ENCODE assay signal across 1 cellular context in the genomic region with DNA sequence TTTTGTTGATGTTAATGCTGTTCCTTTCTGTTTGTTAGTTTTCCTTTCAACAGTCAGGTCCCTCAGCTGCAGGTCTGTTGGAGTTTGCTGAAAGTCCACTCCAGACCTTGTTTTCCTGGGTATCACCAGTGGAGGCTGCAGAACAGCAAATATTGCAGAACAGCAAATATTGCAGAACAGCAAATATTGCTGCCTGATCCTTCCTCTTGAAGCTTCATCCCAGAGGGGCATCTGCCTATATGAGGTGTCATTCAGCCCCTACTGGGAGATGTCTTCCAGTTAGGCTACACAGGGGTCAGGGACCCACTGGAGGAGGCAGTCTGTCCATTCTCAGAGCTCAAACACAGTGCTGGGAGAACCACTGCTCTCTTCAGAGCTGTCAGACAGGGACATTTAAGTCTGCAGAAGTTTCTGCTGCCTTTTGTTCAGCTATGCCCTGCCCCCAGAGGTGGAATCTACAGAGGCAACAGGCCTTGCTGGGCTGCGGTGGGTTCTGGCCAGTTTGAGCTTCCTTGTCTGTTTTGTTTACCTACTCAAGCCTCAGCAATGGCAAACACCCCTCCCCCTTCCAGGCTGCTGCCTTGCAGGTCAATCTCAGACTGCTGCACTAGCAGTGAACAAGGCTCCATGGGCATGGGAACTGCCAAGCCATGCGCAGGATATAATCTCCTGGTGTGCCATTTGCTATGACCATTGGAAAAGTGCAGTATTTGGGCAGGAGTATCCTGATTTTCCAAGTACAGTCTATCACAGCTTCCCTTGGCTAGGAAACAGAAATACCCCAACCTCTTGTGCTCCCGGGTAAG.
TF ChIP-seq lines count a peak whose summit lies in the region.
"Not testable (repeated sequence)": the region's sequence is repeated elsewhere in the genome, so short reads cannot be mapped to it uniquely, and the experiment has no call there.

No MANE protein-coding gene starts in this region.

TF ChIP-seq in HepG2, 621 proteins besides CTCF, POLR2A, EP300 and RAD21 (continued from another document and continues in another):
- peak; percentile 63; the same call in 1 of the 2 replicates for TF ChIP-seq ZNF556 (CRISPR knock-in tag; IDR thresholded peaks at IDR 0.05; ENCODE audit: borderline replicate concordance)
- TF ChIP-seq ZNF574 (CRISPR knock-in tag; IDR thresholded peaks at IDR 0.05), result peak; percentile 64
- TF ChIP-seq ZNF768 (CRISPR knock-in tag; IDR thresholded peaks at IDR 0.05), result peak; percentile 91; the same call in 1 of the 2 replicates
- TF ChIP-seq, protein P1, sequence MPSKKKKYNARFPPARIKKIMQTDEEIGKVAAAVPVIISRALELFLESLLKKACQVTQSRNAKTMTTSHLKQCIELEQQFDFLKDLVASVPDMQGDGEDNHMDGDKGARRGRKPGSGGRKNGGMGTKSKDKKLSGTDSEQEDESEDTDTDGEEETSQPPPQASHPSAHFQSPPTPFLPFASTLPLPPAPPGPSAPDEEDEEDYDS (CRISPR knock-in tag; IDR thresholded peaks at IDR 0.05), result peak; percentile 10; the same call in 1 of the 2 replicates
- peak; percentile 65; the same call in 1 of the 2 replicates for TF ChIP-seq KAT8 (CRISPR knock-in tag; IDR thresholded peaks at IDR 0.05)
- TF ChIP-seq SOX6 (IDR thresholded peaks at IDR 0.05), result not testable (repeated sequence)
- peak; percentile 90 for TF ChIP-seq SOX6 (CRISPR knock-in tag; IDR thresholded peaks at IDR 0.05)
- TF ChIP-seq, protein P2, sequence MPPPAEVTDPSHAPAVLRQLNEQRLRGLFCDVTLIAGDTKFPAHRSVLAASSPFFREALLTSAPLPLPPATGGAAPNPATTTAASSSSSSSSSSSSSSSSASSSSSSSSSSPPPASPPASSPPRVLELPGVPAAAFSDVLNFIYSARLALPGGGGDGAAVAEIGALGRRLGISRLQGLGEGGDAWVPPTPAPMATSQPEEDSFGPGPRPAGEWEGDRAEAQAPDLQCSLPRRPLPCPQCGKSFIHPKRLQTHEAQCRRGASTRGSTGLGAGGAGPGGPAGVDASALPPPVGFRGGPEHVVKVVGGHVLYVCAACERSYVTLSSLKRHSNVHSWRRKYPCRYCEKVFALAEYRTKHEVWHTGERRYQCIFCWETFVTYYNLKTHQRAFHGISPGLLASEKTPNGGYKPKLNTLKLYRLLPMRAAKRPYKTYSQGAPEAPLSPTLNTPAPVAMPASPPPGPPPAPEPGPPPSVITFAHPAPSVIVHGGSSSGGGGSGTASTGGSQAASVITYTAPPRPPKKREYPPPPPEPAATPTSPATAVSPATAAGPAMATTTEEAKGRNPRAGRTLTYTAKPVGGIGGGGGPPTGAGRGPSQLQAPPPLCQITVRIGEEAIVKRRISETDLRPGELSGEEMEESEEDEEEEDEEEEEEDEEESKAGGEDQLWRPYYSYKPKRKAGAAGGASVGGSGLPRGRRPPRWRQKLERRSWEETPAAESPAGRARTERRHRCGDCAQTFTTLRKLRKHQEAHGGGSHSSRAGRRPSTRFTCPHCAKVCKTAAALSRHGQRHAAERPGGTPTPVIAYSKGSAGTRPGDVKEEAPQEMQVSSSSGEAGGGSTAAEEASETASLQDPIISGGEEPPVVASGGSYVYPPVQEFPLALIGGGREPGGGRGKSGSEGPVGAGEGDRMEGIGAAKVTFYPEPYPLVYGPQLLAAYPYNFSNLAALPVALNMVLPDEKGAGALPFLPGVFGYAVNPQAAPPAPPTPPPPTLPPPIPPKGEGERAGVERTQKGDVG (CRISPR knock-in tag; IDR thresholded peaks at IDR 0.05; ENCODE audit: borderline replicate concordance), result 0 out of 2 replicates have a peak, but pooled peaks have one; percentile 53
- peak; percentile 97 for TF ChIP-seq ZNF281 (CRISPR knock-in tag; IDR thresholded peaks at IDR 0.05; ENCODE audit: borderline replicate concordance)
- peak; percentile 86 for TF ChIP-seq SALL1 (CRISPR knock-in tag; IDR thresholded peaks at IDR 0.05)
- TF ChIP-seq, protein P3, sequence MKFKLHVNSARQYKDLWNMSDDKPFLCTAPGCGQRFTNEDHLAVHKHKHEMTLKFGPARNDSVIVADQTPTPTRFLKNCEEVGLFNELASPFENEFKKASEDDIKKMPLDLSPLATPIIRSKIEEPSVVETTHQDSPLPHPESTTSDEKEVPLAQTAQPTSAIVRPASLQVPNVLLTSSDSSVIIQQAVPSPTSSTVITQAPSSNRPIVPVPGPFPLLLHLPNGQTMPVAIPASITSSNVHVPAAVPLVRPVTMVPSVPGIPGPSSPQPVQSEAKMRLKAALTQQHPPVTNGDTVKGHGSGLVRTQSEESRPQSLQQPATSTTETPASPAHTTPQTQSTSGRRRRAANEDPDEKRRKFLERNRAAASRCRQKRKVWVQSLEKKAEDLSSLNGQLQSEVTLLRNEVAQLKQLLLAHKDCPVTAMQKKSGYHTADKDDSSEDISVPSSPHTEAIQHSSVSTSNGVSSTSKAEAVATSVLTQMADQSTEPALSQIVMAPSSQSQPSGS (CRISPR knock-in tag; IDR thresholded peaks at IDR 0.05), result peak; percentile 86
- TF ChIP-seq ZSCAN25 (CRISPR knock-in tag; IDR thresholded peaks at IDR 0.05), result 0 out of 2 replicates have a peak, but pooled peaks have one; percentile 17
- peak; percentile 57; the same call in 1 of the 2 replicates for TF ChIP-seq GFI1 (CRISPR knock-in tag; IDR thresholded peaks at IDR 0.05; ENCODE audit: borderline replicate concordance)
- TF ChIP-seq TEAD3 (CRISPR knock-in tag; optimal IDR thresholded peaks at IDR 0.05; ENCODE audit: borderline replicate concordance), result peak; percentile 30
- TF ChIP-seq ZNF674 (CRISPR knock-in tag; IDR thresholded peaks at IDR 0.05; ENCODE audit: low read depth), result 0 out of 2 replicates have a peak, but pooled peaks have one; percentile 41
- peak; percentile 72; the same call in 1 of the 2 replicates for TF ChIP-seq MIER3 (CRISPR knock-in tag; IDR thresholded peaks at IDR 0.05; ENCODE audit: borderline replicate concordance)
- TF ChIP-seq, protein P4, sequence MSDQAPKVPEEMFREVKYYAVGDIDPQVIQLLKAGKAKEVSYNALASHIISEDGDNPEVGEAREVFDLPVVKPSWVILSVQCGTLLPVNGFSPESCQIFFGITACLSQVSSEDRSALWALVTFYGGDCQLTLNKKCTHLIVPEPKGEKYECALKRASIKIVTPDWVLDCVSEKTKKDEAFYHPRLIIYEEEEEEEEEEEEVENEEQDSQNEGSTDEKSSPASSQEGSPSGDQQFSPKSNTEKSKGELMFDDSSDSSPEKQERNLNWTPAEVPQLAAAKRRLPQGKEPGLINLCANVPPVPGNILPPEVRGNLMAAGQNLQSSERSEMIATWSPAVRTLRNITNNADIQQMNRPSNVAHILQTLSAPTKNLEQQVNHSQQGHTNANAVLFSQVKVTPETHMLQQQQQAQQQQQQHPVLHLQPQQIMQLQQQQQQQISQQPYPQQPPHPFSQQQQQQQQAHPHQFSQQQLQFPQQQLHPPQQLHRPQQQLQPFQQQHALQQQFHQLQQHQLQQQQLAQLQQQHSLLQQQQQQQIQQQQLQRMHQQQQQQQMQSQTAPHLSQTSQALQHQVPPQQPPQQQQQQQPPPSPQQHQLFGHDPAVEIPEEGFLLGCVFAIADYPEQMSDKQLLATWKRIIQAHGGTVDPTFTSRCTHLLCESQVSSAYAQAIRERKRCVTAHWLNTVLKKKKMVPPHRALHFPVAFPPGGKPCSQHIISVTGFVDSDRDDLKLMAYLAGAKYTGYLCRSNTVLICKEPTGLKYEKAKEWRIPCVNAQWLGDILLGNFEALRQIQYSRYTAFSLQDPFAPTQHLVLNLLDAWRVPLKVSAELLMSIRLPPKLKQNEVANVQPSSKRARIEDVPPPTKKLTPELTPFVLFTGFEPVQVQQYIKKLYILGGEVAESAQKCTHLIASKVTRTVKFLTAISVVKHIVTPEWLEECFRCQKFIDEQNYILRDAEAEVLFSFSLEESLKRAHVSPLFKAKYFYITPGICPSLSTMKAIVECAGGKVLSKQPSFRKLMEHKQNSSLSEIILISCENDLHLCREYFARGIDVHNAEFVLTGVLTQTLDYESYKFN (CRISPR knock-in tag; conservative IDR thresholded peaks at IDR 0.05), result peak; percentile 94
- peak; percentile 73; the same call in 1 of the 2 replicates for TF ChIP-seq ZNF746 (CRISPR knock-in tag; IDR thresholded peaks at IDR 0.05)
- TF ChIP-seq NR2F6 (IDR thresholded peaks at IDR 0.05), result peak; percentile 65
- peak; percentile 75 for TF ChIP-seq NR2F6 (CRISPR knock-in tag; IDR thresholded peaks at IDR 0.05)
- peak; percentile 44; the same call in 1 of the 2 replicates for TF ChIP-seq NR2F2 (IDR thresholded peaks at IDR 0.05; ENCODE audit: borderline replicate concordance, low read depth)
- TF ChIP-seq RXRB (CRISPR knock-in tag; IDR thresholded peaks at IDR 0.05; ENCODE audit: borderline replicate concordance), result peak; percentile 71
- peak; percentile 79 for TF ChIP-seq ZNF12 (CRISPR knock-in tag; IDR thresholded peaks at IDR 0.05)
- TF ChIP-seq LCORL (IDR thresholded peaks at IDR 0.05), result 0 out of 2 replicates have a peak, but pooled peaks have one; percentile 26
- peak; percentile 73 for TF ChIP-seq LCORL (CRISPR knock-in tag; IDR thresholded peaks at IDR 0.05)
- 0 out of 2 replicates have a peak, but pooled peaks have one; percentile 13 for TF ChIP-seq MAX (IDR thresholded peaks at IDR 0.05)
- peak; percentile 67; the same call in 1 of the 2 replicates for TF ChIP-seq HMG20B (CRISPR knock-in tag; conservative IDR thresholded peaks at IDR 0.05)
- peak; percentile 17; the same call in 1 of the 2 replicates for TF ChIP-seq MEIS1 (CRISPR knock-in tag; IDR thresholded peaks at IDR 0.05; ENCODE audit: borderline replicate concordance)
- TF ChIP-seq, protein P5, sequence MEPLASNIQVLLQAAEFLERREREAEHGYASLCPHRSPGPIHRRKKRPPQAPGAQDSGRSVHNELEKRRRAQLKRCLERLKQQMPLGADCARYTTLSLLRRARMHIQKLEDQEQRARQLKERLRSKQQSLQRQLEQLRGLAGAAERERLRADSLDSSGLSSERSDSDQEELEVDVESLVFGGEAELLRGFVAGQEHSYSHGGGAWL (CRISPR knock-in tag; IDR thresholded peaks at IDR 0.05), result 0 out of 2 replicates have a peak, but pooled peaks have one; percentile 43
- TF ChIP-seq SOX5 (CRISPR knock-in tag; IDR thresholded peaks at IDR 0.05; ENCODE audit: borderline replicate concordance), result peak; percentile 60
- peak; percentile 89 for TF ChIP-seq HDAC2 (CRISPR knock-in tag; IDR thresholded peaks at IDR 0.05)
- TF ChIP-seq REPIN1 (CRISPR knock-in tag; IDR thresholded peaks at IDR 0.05; ENCODE audit: borderline replicate concordance, low read depth), result peak; percentile 95
- peak; percentile 65; the same call in 1 of the 2 replicates for TF ChIP-seq ZNF724P (CRISPR knock-in tag; IDR thresholded peaks at IDR 0.05; ENCODE audit: borderline replicate concordance)
- TF ChIP-seq, protein P6, sequence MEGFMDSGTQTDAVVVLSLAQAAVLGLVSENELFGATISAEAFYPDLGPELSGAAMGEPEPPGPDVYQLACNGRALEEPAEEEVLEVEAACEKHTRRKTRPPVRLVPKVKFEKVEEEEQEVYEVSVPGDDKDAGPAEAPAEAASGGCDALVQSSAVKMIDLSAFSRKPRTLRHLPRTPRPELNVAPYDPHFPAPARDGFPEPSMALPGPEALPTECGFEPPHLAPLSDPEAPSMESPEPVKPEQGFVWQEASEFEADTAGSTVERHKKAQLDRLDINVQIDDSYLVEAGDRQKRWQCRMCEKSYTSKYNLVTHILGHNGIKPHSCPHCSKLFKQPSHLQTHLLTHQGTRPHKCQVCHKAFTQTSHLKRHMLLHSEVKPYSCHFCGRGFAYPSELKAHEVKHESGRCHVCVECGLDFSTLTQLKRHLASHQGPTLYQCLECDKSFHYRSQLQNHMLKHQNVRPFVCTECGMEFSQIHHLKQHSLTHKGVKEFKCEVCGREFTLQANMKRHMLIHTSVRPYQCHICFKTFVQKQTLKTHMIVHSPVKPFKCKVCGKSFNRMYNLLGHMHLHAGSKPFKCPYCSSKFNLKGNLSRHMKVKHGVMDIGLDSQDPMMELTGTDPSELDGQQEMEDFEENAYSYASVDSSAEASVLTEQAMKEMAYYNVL (CRISPR knock-in tag; IDR thresholded peaks at IDR 0.05; ENCODE audit: borderline replicate concordance), result peak; percentile 87; the same call in 1 of the 2 replicates
- TF ChIP-seq ZNF230 (CRISPR knock-in tag; IDR thresholded peaks at IDR 0.05), result 0 out of 2 replicates have a peak, but pooled peaks have one; percentile 83
- TF ChIP-seq MIXL1 (CRISPR knock-in tag; IDR thresholded peaks at IDR 0.05), result peak; percentile 60; the same call in 1 of the 2 replicates
- TF ChIP-seq PRPF4 (IDR thresholded peaks at IDR 0.05; ENCODE audit: low read depth, low read length, poor library complexity, severe bottlenecking), result peak; percentile 45
- TF ChIP-seq MAFF (IDR thresholded peaks at IDR 0.05; ENCODE audit: low read depth, low read length), result peak; percentile 57
- TF ChIP-seq ATF7 (IDR thresholded peaks at IDR 0.05), result peak; percentile 29; the same call in 1 of the 2 replicates
- TF ChIP-seq ATF7 (CRISPR knock-in tag; IDR thresholded peaks at IDR 0.05), result peak; percentile 66
